27 cellular contexts compared by ENCODE assay signal in genomic region chr1:24077278-24077978, GRCh38. TPM values are rescaled to one million over a fixed set of nuclear protein-coding genes. Genes with fewer than 3 reads are reported as not detected.
"Had no signal": no experiment of that assay in that cellular context is flagged by ENCODE, and none has a peak within 500 bp of the region (broad histone marks: within the 10 kb centered on the region; RNA-seq: fewer than 3 reads in every experiment).

No MANE protein-coding gene starts in this region.

- H3K27me3 Mint-ChIP-seq: activated CD4-positive, alpha-beta T cell treated with anti-CD3 and anti-CD28 coated beads, Interleukin-2, amount 10 ng/mL, durations not matched to agents 7 days and 5 days; activated T-helper 17 cell treated with anti-CD3 and anti-CD28 coated beads, Interleukin-2, amount 50 U/mL, for 72 hours had no signal

- H3K9ac ChIP-seq: parathyroid adenoma had no signal

- H3K36me3 Mint-ChIP-seq: activated naive CD4-positive, alpha-beta T cell treated with anti-CD3 and anti-CD28 coated beads, Interleukin-2, amount 50 U/mL, for 72 hours; brain; natural killer cell had no signal

- H3K27ac Mint-ChIP-seq: activated CD4-positive, alpha-beta T cell treated with anti-CD3 and anti-CD28 coated beads, Interleukin-2, amount 10 ng/mL, durations not matched to agents 7 days and 5 days; activated naive CD4-positive, alpha-beta T cell treated with anti-CD3 and anti-CD28 coated beads, Interleukin-2, amount 50 U/mL, for 72 hours; activated T-helper 17 cell treated with anti-CD3 and anti-CD28 coated beads, Interleukin-2, amount 50 U/mL, for 72 hours; brain; natural killer cell had no signal

- H3K9me3 Mint-ChIP-seq: activated CD4-positive, alpha-beta T cell treated with anti-CD3 and anti-CD28 coated beads, Interleukin-2, amount 10 ng/mL, durations not matched to agents 7 days and 5 days; activated naive CD4-positive, alpha-beta T cell treated with anti-CD3 and anti-CD28 coated beads, Interleukin-2, amount 50 U/mL, for 72 hours; activated T-helper 17 cell treated with anti-CD3 and anti-CD28 coated beads, Interleukin-2, amount 50 U/mL, for 72 hours; natural killer cell had no signal

- ATAC-seq: activated naive CD4-positive, alpha-beta T cell treated with anti-CD3 and anti-CD28 coated beads, Interleukin-2, amount 50 U/mL, for 72 hours; activated T-helper 17 cell treated with anti-CD3 and anti-CD28 coated beads, Interleukin-2, amount 50 U/mL, for 72 hours; gastroesophageal sphincter; left lobe of liver; natural killer cell had no signal

- H3K9me3 ChIP-seq: esophagus squamous epithelium, gastroesophageal sphincter, neutrophil, sigmoid colon, thoracic aorta, upper lobe of left lung had no signal

- H3K27me3 ChIP-seq: esophagus squamous epithelium, gastroesophageal sphincter, neutrophil, sigmoid colon, upper lobe of left lung had no signal

- H3K4me1 Mint-ChIP-seq: activated CD4-positive, alpha-beta T cell treated with anti-CD3 and anti-CD28 coated beads, Interleukin-2, amount 10 ng/mL, durations not matched to agents 7 days and 5 days; activated T-helper 17 cell treated with anti-CD3 and anti-CD28 coated beads, Interleukin-2, amount 50 U/mL, for 72 hours; brain; natural killer cell had no signal

- H3K4me3 Mint-ChIP-seq: activated CD4-positive, alpha-beta T cell treated with anti-CD3 and anti-CD28 coated beads, Interleukin-2, amount 10 ng/mL, durations not matched to agents 7 days and 5 days; activated T-helper 17 cell treated with anti-CD3 and anti-CD28 coated beads, Interleukin-2, amount 50 U/mL, for 72 hours; brain; natural killer cell had no signal

- DNase-seq: activated CD4-positive, alpha-beta T cell treated with anti-CD3 and anti-CD28 coated beads, Interleukin-2, amount 10 ng/mL, durations not matched to agents 7 days and 5 days; activated CD4-positive, CD25-positive, alpha-beta regulatory T cell treated with anti-CD3 and anti-CD28 coated beads, Interleukin-2, amount 50 U/mL, for 72 hours; activated T-cell treated with anti-CD3 and anti-CD28 coated beads, Interleukin-2, amount 50 U/mL, for 1 hour; aorta; central memory CD4-positive, alpha-beta T cell; esophagus squamous epithelium; head of caudate nucleus; mammary epithelial cell; midbrain; natural killer cell; sigmoid colon; stimulated activated CD4-positive, alpha-beta T cell treated with anti-CD3 and anti-CD28 coated beads, Interleukin-2, amount 100 ng/mL, for 48 hours; stimulated activated naive CD4-positive, alpha-beta T cell; T-helper 1 cell; upper lobe of left lung; WERI-Rb-1 had no signal

- H3K4me3 ChIP-seq: coronary artery, esophagus squamous epithelium, gastroesophageal sphincter, sigmoid colon, thoracic aorta, upper lobe of left lung had no signal

- H3K4me1 ChIP-seq: esophagus squamous epithelium, gastroesophageal sphincter, parathyroid adenoma, sigmoid colon, upper lobe of left lung had no signal

- H3K36me3 ChIP-seq: esophagus squamous epithelium, gastroesophageal sphincter, neutrophil, sigmoid colon, thoracic aorta, upper lobe of left lung, WERI-Rb-1 had no signal

- H2AFZ ChIP-seq: parathyroid adenoma had no signal

- H3K79me2 ChIP-seq: parathyroid adenoma had no signal

- H3K27ac ChIP-seq: coronary artery, esophagus squamous epithelium, neutrophil, parathyroid adenoma, sigmoid colon, thoracic aorta, upper lobe of left lung, WERI-Rb-1 had no signal

- FAIRE-seq: keratinocyte, TTC549 had no signal

RNA-seq across cellular contexts. Expression of gene MYOM3, which starts 34.5 kb away (rescaled TPM):
- total RNA-seq: activated CD4-positive, alpha-beta T cell treated with anti-CD3 and anti-CD28 coated beads, Interleukin-2, amount 10 ng/mL, durations not matched to agents 7 days and 5 days; activated naive CD4-positive, alpha-beta T cell treated with anti-CD3 and anti-CD28 coated beads, Interleukin-2, amount 50 U/mL, for 72 hours; activated T-helper 17 cell treated with anti-CD3 and anti-CD28 coated beads, Interleukin-2, amount 50 U/mL, for 72 hours had no signal
